Comparison of ENCODE assay signal across 15 cellular contexts in the genomic region with DNA sequence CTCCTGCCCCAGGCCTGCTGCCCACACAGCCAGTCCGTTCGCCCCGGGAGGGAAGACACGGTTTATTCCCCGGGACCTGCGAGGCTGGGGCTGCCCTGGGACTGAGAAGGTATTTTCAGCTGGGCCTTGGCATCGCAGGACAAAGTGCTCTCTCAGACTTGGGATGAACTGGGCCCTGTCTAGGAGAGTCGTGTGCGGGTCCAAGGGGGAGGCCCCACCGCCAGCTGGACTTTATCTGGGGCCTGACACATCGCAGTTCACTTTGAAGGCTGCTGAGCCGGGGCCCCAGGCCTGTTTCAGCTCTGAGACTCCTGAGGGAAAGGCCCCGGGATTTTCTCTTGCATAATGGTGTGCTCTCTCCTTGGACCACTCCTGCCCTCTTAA. TPM values are rescaled to one million over a fixed set of nuclear protein-coding genes. Genes with fewer than 3 reads are reported as not detected.
A peak's percentile ranks its signal among the peaks of the same experiment; 100 is the strongest.
DNase-seq lines count a peak whose midpoint lies in the region; ATAC-seq and TF ChIP-seq lines count a peak whose summit lies in the region.
"Had no signal": no experiment of that assay in that cellular context is flagged by ENCODE, and none has a peak within 500 bp of the region (broad histone marks: within the 10 kb centered on the region; RNA-seq: fewer than 3 reads in every experiment).

No MANE protein-coding gene starts in this region.

- intact Hi-C loops in stomach (cut with DNase I; ENCODE audit: low total_unique reads) = no loop called here

- ATAC-seq in HG03457 (IDR thresholded peaks at IDR 0.05; ENCODE audit: unreplicated experiment) (no peak), GM18511 (IDR thresholded peaks at IDR 0.05; ENCODE audit: unreplicated experiment) (no peak)
- ATAC-seq: activated CD4-positive, alpha-beta T cell treated with anti-CD3 and anti-CD28 coated beads for 36 hours; GM23338 had no signal

- no peaks in the 10 kb centered on the region for H3K9me3 ChIP-seq in stomach

- 46 to 77% (median 69%) methylated on average over 6 to 13 of the region's 13 CpGs for WGBS in stomach, 5 donors

- H3K9me3 Mint-ChIP-seq in mesothelial cell of epicardium = no peaks in the 10 kb centered on the region
- H3K9me3 Mint-ChIP-seq: activated T-helper 2 cell treated with anti-CD3 and anti-CD28 coated beads, Interferon-gamma antibody, Interleukin-2, Interleukin-4, amounts not matched to agents 10 μg/mL and 5 μg/mL and 100 μg/mL, durations not matched to agents 14 hours and 24 hours and 36 hours; CD4-positive, alpha-beta T cell; GM23338 had no signal

- peaks cover 0 to 13% (median 0%) of the 10 kb centered on the region in 4 donors for H3K36me3 ChIP-seq in stomach

- peak; percentile 62 for TF ChIP-seq EP300 in stomach (IDR thresholded peaks at IDR 0.05)

- peaks cover 35% of the 10 kb centered on the region for H3K4me1 Mint-ChIP-seq in mesothelial cell of epicardium
- H3K4me1 Mint-ChIP-seq: activated CD4-positive, alpha-beta T cell treated with anti-CD3 and anti-CD28 coated beads for 36 hours had no signal

- H3K27ac Mint-ChIP-seq in mesothelial cell of epicardium = peak overlapping the region; percentile 79
- H3K27ac Mint-ChIP-seq: activated CD4-positive, alpha-beta T cell treated with anti-CD3 and anti-CD28 coated beads for 36 hours; activated T-helper 2 cell treated with anti-CD3 and anti-CD28 coated beads, Interferon-gamma antibody, Interleukin-2, Interleukin-4, amounts not matched to agents 10 μg/mL and 5 μg/mL and 100 μg/mL, durations not matched to agents 14 hours and 24 hours and 36 hours; CD4-positive, alpha-beta T cell had no signal

- H3K4me3 Mint-ChIP-seq in mesothelial cell of epicardium = no peak overlapping the region
- H3K4me3 Mint-ChIP-seq: activated CD4-positive, alpha-beta T cell treated with anti-CD3 and anti-CD28 coated beads for 36 hours; CD4-positive, alpha-beta T cell; GM23338 had no signal

- H3K27me3 Mint-ChIP-seq in mesothelial cell of epicardium (ENCODE audit: low read depth) = peaks cover 3% of the 10 kb centered on the region

- TF ChIP-seq POLR2A in stomach (IDR thresholded peaks at IDR 0.05) = no peak

- H3K27ac ChIP-seq in HL-60 (replicated peaks) (peak overlapping the region; percentile 66; the same call in 1 of the 2 replicates), stomach (peak overlapping the region; percentile 73 to 96 (median 84))
- H3K27ac ChIP-seq: SK-N-MC had no signal

- H3K4me3 ChIP-seq in HL-60 (replicated peaks; ENCODE audit: insufficient read depth, low read length) (no peak overlapping the region), stomach (no peak overlapping the region)
- H3K4me3 ChIP-seq: GM23338, SK-N-MC had no signal

- H3K36me3 Mint-ChIP-seq in mesothelial cell of epicardium = no peaks in the 10 kb centered on the region

- DNase-seq in HL-60 (ENCODE audit: low read depth in 1 of 2, low spot score in 1 of 2) (no peak), fibroblast of peridontal ligament (ENCODE audit: extremely low read depth) (peak; percentile 45), mesothelial cell of epicardium (ENCODE audit: low spot score in 2 of 2, unreplicated experiment in 2 of 2) (no peak), stomach (peak; percentile 43), HuH-7.5 (ENCODE audit: low spot score) (no peak), A172 (ENCODE audit: low spot score) (no peak)
- DNase-seq: activated CD4-positive, alpha-beta T cell treated with anti-CD3 and anti-CD28 coated beads for 36 hours; CD4-positive, alpha-beta T cell; NCI-H1105 treated with DMSO at 0.1 percent for 48 hours; NCI-H69 had no signal

- TF ChIP-seq CTCF in HL-60 (IDR thresholded peaks at IDR 0.05; ENCODE audit: insufficient read depth, low read length) = no peak
- TF ChIP-seq CTCF in mesothelial cell of epicardium (IDR thresholded peaks at IDR 0.05; ENCODE audit: unreplicated experiment) = no peak
- no peak for TF ChIP-seq CTCF in stomach (IDR thresholded peaks at IDR 0.05)

- no peaks in the 10 kb centered on the region for H3K27me3 ChIP-seq in HL-60 (ENCODE audit: insufficient read depth, poor library complexity, severe bottlenecking)
- H3K27me3 ChIP-seq in stomach = no peaks in the 10 kb centered on the region

- peaks cover 6 to 74% (median 47%) of the 10 kb centered on the region in 4 donors for H3K4me1 ChIP-seq in stomach

RNA-seq across cellular contexts. Expression of gene CRISPLD2, which starts 6.8 kb away (rescaled TPM):
- 72.4 to 83.0 TPM (median 80.1 TPM) in 3 replicates for total RNA-seq in mesothelial cell of epicardium
- 100 to 1,000 TPM in 3 of 5 donors, 10 to 100 TPM in 2; 92.0 to 242 (median 102) TPM for total RNA-seq in stomach
- polyA plus RNA-seq in stomach = 10 to 100 TPM; 18.3 to 46.0 (median 20.2) TPM
- total RNA-seq in A172 (2014; rRNA removed; shearing (Covaris generic)) = 0.95 and 1.1 TPM in 2 replicates

Comparison
In these comparisons a context has a peak if more than half of its experiments do, and no peak if none do; other contexts are left out.
1. DNase-seq: peak in fibroblast of peridontal ligament (single experiment) and stomach (single experiment); none in HL-60 (0 of 2), mesothelial cell of epicardium (0 of 2), HuH-7.5 (single experiment) and A172 (single experiment).
2. RNA of gene CRISPLD2, which starts 6.8 kb away (total RNA-seq): 92.0 to 242 TPM in stomach and 72.4 to 83.0 TPM in mesothelial cell of epicardium; 0.95 to 1.1 TPM in A172; every median in the first group is over 10 times any median in the second.